Comparison of ENCODE assay signal across 8 cellular contexts in the genomic region with DNA sequence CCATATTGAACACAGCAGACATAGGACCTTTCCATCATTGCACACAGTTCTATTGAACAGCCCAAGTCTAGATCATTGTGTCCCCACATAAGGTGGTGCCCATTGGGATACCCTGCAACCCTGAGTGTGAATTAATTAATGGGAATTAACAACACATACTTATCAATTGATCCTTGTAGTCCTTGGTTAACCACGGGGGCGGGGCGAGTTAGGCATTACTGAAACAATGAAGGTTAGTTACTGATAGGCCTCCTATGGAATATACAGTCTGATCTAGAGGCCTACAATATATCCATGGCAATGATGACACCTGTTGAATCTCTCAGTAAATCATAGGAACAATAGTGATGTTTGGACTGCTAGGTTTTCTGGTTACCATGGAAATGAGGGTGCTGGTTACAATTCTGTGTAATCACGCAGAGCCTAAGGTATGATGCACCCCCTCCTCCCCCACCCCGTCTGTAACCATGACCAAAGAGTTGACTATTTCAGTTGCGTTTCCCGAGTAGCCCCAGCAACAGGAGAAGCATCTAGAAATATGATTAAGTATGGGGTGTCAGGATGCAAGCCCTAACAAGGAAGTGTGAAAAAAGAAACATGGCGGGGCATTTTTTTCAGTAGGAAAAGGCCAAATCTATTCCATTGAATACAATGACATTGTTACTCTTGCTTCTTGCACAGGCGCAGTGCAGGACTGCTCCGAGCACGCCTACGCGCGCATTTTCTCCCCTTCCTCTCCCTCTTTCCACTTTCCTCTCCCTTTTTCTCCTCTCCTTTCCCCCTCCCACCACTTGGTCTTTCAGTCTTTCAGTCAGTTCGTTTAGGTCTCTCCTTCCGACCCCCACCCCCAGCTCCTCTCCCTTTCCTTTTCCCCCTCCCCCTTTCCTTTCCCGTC. TPM values are rescaled to one million over a fixed set of nuclear protein-coding genes. Genes with fewer than 3 reads are reported as not detected.
A peak's percentile ranks its signal among the peaks of the same experiment; 100 is the strongest.
DNase-seq lines count a peak whose midpoint lies in the region; ATAC-seq, FAIRE-seq and TF ChIP-seq lines count a peak whose summit lies in the region.

No MANE protein-coding gene starts in this region.

- in situ Hi-C loops in astrocyte of the cerebellum (cut with HindIII; ENCODE audit: low sequenced_read_pairs): no loop called here

- no peaks in the 10 kb centered on the region for H3K36me3 ChIP-seq in keratinocyte (ENCODE audit: control insufficient read depth in 2 of 2, extremely low read depth in 1 of 2, insufficient read depth in 2 of 2, low read length in 2 of 2)

- FAIRE-seq in RCC 7860 (lab: Jason Lieb, UNC): no peak
- FAIRE-seq in keratinocyte (lab: Jason Lieb, UNC): no peak

- peak overlapping the region; percentile 91 for H3K27ac ChIP-seq in keratinocyte (ENCODE audit: control insufficient read depth, insufficient read depth, low read length)

- H4K20me1 ChIP-seq in keratinocyte (ENCODE audit: control insufficient read depth, extremely low read depth, insufficient read depth, low read length): peaks cover 3% of the 10 kb centered on the region

- H3K4me3 ChIP-seq in astrocyte of the cerebellum (ENCODE audit: low read depth, low read length) (peak overlapping the region; percentile 58), keratinocyte (ENCODE audit: control insufficient read depth in 2 of 3, extremely low read depth in 1 of 3, insufficient read depth in 2 of 3, low read depth in 1 of 3, low read length in 3 of 3) (peak overlapping the region in 2 of 3 experiments; percentile 69 to 70)

- peaks cover 8% of the 10 kb centered on the region for H3K4me1 ChIP-seq in keratinocyte (ENCODE audit: control insufficient read depth, extremely low read depth, insufficient read depth, low read length)

- peak; percentile 24 for ATAC-seq in HG02981 (IDR thresholded peaks at IDR 0.05; ENCODE audit: unreplicated experiment)

- no peaks in the 10 kb centered on the region for H3K9me1 ChIP-seq in keratinocyte (ENCODE audit: control insufficient read depth, extremely low read depth, insufficient read depth, low read length)

- DNase-seq in SHP77 (lab: John Stamatoyannopoulos, UW) (peak; percentile 1 to 31), SHP77 treated with DMSO at 0.1 percent for 48 hours (lab: John Stamatoyannopoulos, UW) (no peak), RCC 7860 (ENCODE audit: low spot score) (peak; percentile 40), astrocyte of the cerebellum (ENCODE audit: low read depth) (peak; percentile 1), keratinocyte (ENCODE audit: low read depth, low spot score) (no peak), erythroblast (lab: John Stamatoyannopoulos, UW) (no peak)
- peak; percentile 66 for DNase-seq in stimulated activated CD4-positive, alpha-beta T cell treated with anti-CD3 and anti-CD28 coated beads, Interleukin-4, amount 100 ng/mL, for 24 hours

- no peaks in the 10 kb centered on the region for H3K9me3 ChIP-seq in keratinocyte (ENCODE audit: control insufficient read depth, low read depth, low read length)

- dilution Hi-C loops in keratinocyte (cut with MboI; ENCODE audit: extremely low pct_ligation_motif_present, low sequenced_read_pairs): no loop called here

- no peaks in the 10 kb centered on the region for H3K27me3 ChIP-seq in keratinocyte (ENCODE audit: control insufficient read depth, extremely low read depth, insufficient read depth, low read length)

- H3K79me2 ChIP-seq in keratinocyte (ENCODE audit: control insufficient read depth, insufficient read depth, low read length): peaks cover 42% of the 10 kb centered on the region

- H3K4me2 ChIP-seq in keratinocyte (ENCODE audit: control insufficient read depth, extremely low read depth, insufficient read depth, low read depth, low read length): peak overlapping the region; percentile 63

- peak overlapping the region; percentile 59 for H2AFZ ChIP-seq in keratinocyte (ENCODE audit: control insufficient read depth, low read length)

- peak overlapping the region; percentile 86 for H3K9ac ChIP-seq in keratinocyte (ENCODE audit: control insufficient read depth, extremely low read depth, insufficient read depth, low read length)

- no peak for TF ChIP-seq POLR2A in erythroblast (IDR thresholded peaks at IDR 0.05; ENCODE audit: low read length)

- TF ChIP-seq CTCF in astrocyte of the cerebellum (IDR thresholded peaks at IDR 0.05; ENCODE audit: low read depth, low read length, missing control alignments): no peak
- no peak for TF ChIP-seq CTCF in keratinocyte (optimal IDR thresholded peaks at IDR 0.05 in 1 of 3, IDR thresholded peaks at IDR 0.05 in 1 of 3, conservative IDR thresholded peaks at IDR 0.05 in 1 of 3; ENCODE audit: extremely low read depth in 1 of 3, insufficient read depth in 2 of 3, low read length in 3 of 3)

RNA-seq across cellular contexts. Expression of a gene that starts 0.7 kb away (rescaled TPM):
- 229 to 352 TPM (median 245 TPM) in 3 replicates for polyA plus RNA-seq in keratinocyte
- 241 TPM for polyA plus RNA-seq in keratinocyte (2011; ENCODE audit: low read depth)
- 231 and 301 TPM in 2 replicates for polyA plus RNA-seq in keratinocyte (2011; cell fraction: cytosol; rRNA removed)
- 377 and 429 TPM in 2 replicates for polyA plus RNA-seq in keratinocyte (2011; cell fraction: nucleus; rRNA removed)
- 106 and 190 TPM in 2 replicates for polyA plus RNA-seq in keratinocyte (2012; ENCODE audit: low replicate concordance)
- 212 to 264 TPM (median 251 TPM) in 3 replicates for polyA minus RNA-seq in keratinocyte
- polyA minus RNA-seq in keratinocyte (2011; cell fraction: cytosol; rRNA and poly(A)+ RNA removed): 132 TPM
- 76.2 and 114 TPM in 2 replicates for polyA minus RNA-seq in keratinocyte (2011; cell fraction: nucleus; rRNA and poly(A)+ RNA removed)

RNA-seq across cellular contexts. Expression of a gene that starts 18.8 kb away (rescaled TPM):
- 0.42 to 1.0 TPM (median 0.44 TPM) in 3 replicates for polyA plus RNA-seq in keratinocyte
- 0.34 TPM for polyA plus RNA-seq in keratinocyte (2011; ENCODE audit: low read depth)
- polyA plus RNA-seq in keratinocyte (2011; cell fraction: cytosol; rRNA removed): 0.05 TPM in 1 of 2 replicates, not detected in the other
- polyA plus RNA-seq in keratinocyte (2011; cell fraction: nucleus; rRNA removed): 2.1 and 2.7 TPM in 2 replicates
- polyA plus RNA-seq in keratinocyte (2012; ENCODE audit: low replicate concordance): 0.38 and 0.63 TPM in 2 replicates
- polyA minus RNA-seq in keratinocyte: 0.77 to 1.5 TPM (median 1.3 TPM) in 3 replicates
- not detected for polyA minus RNA-seq in keratinocyte (2011; cell fraction: cytosol; rRNA and poly(A)+ RNA removed)
- polyA minus RNA-seq in keratinocyte (2011; cell fraction: nucleus; rRNA and poly(A)+ RNA removed): 1.4 and 2.0 TPM in 2 replicates

RNA-seq across cellular contexts. Expression of a gene that starts 28.8 kb away (rescaled TPM):
- 7.3 to 11.6 TPM (median 7.7 TPM) in 3 replicates for polyA plus RNA-seq in keratinocyte
- 1.6 TPM for polyA plus RNA-seq in keratinocyte (2011; ENCODE audit: low read depth)
- 5.9 and 7.2 TPM in 2 replicates for polyA plus RNA-seq in keratinocyte (2011; cell fraction: cytosol; rRNA removed)
- 20.3 and 24.3 TPM in 2 replicates for polyA plus RNA-seq in keratinocyte (2011; cell fraction: nucleus; rRNA removed)
- 4.1 and 10.7 TPM in 2 replicates for polyA plus RNA-seq in keratinocyte (2012; ENCODE audit: low replicate concordance)
- polyA minus RNA-seq in keratinocyte: 16.7 to 27.0 TPM (median 18.0 TPM) in 3 replicates
- polyA minus RNA-seq in keratinocyte (2011; cell fraction: cytosol; rRNA and poly(A)+ RNA removed): 12.3 TPM
- polyA minus RNA-seq in keratinocyte (2011; cell fraction: nucleus; rRNA and poly(A)+ RNA removed): 17.0 and 24.7 TPM in 2 replicates

RNA-seq across cellular contexts. Expression of a gene that starts 59.7 kb away (rescaled TPM):
- polyA plus RNA-seq in keratinocyte: not detected in 3 replicates
- not detected for polyA plus RNA-seq in keratinocyte (2011; ENCODE audit: low read depth)
- polyA plus RNA-seq in keratinocyte (2011; cell fraction: cytosol; rRNA removed): not detected in 2 replicates
- not detected in 2 replicates for polyA plus RNA-seq in keratinocyte (2011; cell fraction: nucleus; rRNA removed)
- not detected in 2 replicates for polyA plus RNA-seq in keratinocyte (2012; ENCODE audit: low replicate concordance)
- polyA minus RNA-seq in keratinocyte: not detected in 3 replicates
- polyA minus RNA-seq in keratinocyte (2011; cell fraction: cytosol; rRNA and poly(A)+ RNA removed): not detected
- not detected in 2 replicates for polyA minus RNA-seq in keratinocyte (2011; cell fraction: nucleus; rRNA and poly(A)+ RNA removed)

Comparison
In these comparisons a context has a peak if more than half of its experiments do, and no peak if none do; other contexts are left out.
1. DNase-seq: peak in SHP77 (2 of 2), RCC 7860 (single experiment), astrocyte of the cerebellum (single experiment) and stimulated activated CD4-positive, alpha-beta T cell treated with anti-CD3 and anti-CD28 coated beads, Interleukin-4, amount 100 ng/mL, for 24 hours (single experiment); none in SHP77 treated with DMSO at 0.1 percent for 48 hours (single experiment), keratinocyte (single experiment) and erythroblast (0 of 2).